In the genomic region with DNA sequence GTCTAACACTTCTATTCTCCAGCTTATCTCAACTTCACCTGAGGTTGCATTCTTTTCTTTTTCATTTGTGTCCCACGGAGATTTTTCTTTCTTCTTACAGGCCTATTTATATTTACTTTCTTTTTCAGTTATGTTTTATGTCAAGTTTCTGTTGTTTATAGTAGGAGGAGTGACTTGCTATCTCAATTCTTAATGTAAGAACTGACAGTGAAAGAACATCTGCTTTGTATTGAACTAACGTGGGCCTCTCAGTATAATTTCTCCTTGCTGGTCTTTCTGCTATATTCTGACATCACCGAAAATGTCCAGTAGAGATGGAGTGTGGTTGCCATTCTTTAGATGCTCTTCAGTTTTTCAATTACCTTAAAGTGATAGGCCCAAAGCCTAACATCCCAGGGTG, we compare ENCODE assay signal across 10 cellular contexts.
DNase-seq lines count a peak whose midpoint lies in the region; ATAC-seq lines count a peak whose summit lies in the region.
"Had no signal": no experiment of that assay in that cellular context is flagged by ENCODE, and none has a peak within 500 bp of the region (broad histone marks: within the 10 kb centered on the region; RNA-seq: fewer than 3 reads in every experiment).

No MANE protein-coding gene starts in this region.

- H3K27ac ChIP-seq in ACC112 (ENCODE audit: low read depth, low read length) = no peak overlapping the region

- no peaks in the 10 kb centered on the region for H3K79me2 ChIP-seq in ACC112 (ENCODE audit: control insufficient read depth, insufficient read depth, low read length, unreplicated experiment)

- peak; percentile 74 for ATAC-seq in GM19328 (IDR thresholded peaks at IDR 0.05; ENCODE audit: unreplicated experiment)
- peak; percentile 75 for ATAC-seq in HG02678 (IDR thresholded peaks at IDR 0.05; ENCODE audit: unreplicated experiment)
- ATAC-seq in HG03469 (IDR thresholded peaks at IDR 0.05; ENCODE audit: unreplicated experiment) = peak; percentile 68

- no peaks in the 10 kb centered on the region for H3K9me3 Mint-ChIP-seq in activated naive CD4-positive, alpha-beta T cell treated with anti-CD3 and anti-CD28 coated beads, Interleukin-2, amount 10 ng/mL, durations not matched to agents 7 days and 5 days

- no peak overlapping the region for H3K4me3 ChIP-seq in ACC112 (ENCODE audit: low read depth, low read length)

- no peaks in the 10 kb centered on the region for H3K36me3 Mint-ChIP-seq in activated naive CD4-positive, alpha-beta T cell treated with anti-CD3 and anti-CD28 coated beads, Interleukin-2, amount 10 ng/mL, durations not matched to agents 7 days and 5 days
- H3K36me3 Mint-ChIP-seq: activated naive CD8-positive, alpha-beta T cell had no signal

- H3K4me3 Mint-ChIP-seq in activated naive CD4-positive, alpha-beta T cell treated with anti-CD3 and anti-CD28 coated beads, Interleukin-2, amount 10 ng/mL, durations not matched to agents 7 days and 5 days = no peak overlapping the region
- H3K4me3 Mint-ChIP-seq: activated naive CD8-positive, alpha-beta T cell had no signal

- CTCF ChIA-PET in activated naive CD4-positive, alpha-beta T cell treated with anti-CD3 and anti-CD28 coated beads, Interleukin-2, amount 10 ng/mL, durations not matched to agents 7 days and 5 days (lab: Charles Lee) = interaction anchor here (0.9 to 1.6 kb wide), 2 partner anchors 420 to 629 kb away, joined by 3 to 4 read pairs; no protein-coding TSS in a partner anchor

- peak overlapping the region; percentile 4 for H2AFZ ChIP-seq in ACC112 (ENCODE audit: low read length, unreplicated experiment)

- H3K4me1 Mint-ChIP-seq in activated naive CD4-positive, alpha-beta T cell treated with anti-CD3 and anti-CD28 coated beads, Interleukin-2, amount 10 ng/mL, durations not matched to agents 7 days and 5 days = no peaks in the 10 kb centered on the region

- no peaks in the 10 kb centered on the region for H3K36me3 ChIP-seq in ACC112 (ENCODE audit: insufficient read depth, low read length)

- H3K27me3 Mint-ChIP-seq in activated naive CD4-positive, alpha-beta T cell treated with anti-CD3 and anti-CD28 coated beads, Interleukin-2, amount 10 ng/mL, durations not matched to agents 7 days and 5 days = no peaks in the 10 kb centered on the region

- H3K4me1 ChIP-seq in ACC112 (ENCODE audit: control insufficient read depth, insufficient read depth, low read length, unreplicated experiment) = peaks cover 3% of the 10 kb centered on the region

- no peak overlapping the region for H3K27ac Mint-ChIP-seq in activated naive CD4-positive, alpha-beta T cell treated with anti-CD3 and anti-CD28 coated beads, Interleukin-2, amount 10 ng/mL, durations not matched to agents 7 days and 5 days
- H3K27ac Mint-ChIP-seq: activated naive CD8-positive, alpha-beta T cell had no signal

- H3K27me3 ChIP-seq in ACC112 (ENCODE audit: insufficient read depth, low read length) = no peaks in the 10 kb centered on the region

- DNase-seq in DMS 273 (lab: John Stamatoyannopoulos, UW; ENCODE audit: unreplicated experiment) (no peak), NCI-H524 treated with DMSO at 0.1 percent for 48 hours (lab: John Stamatoyannopoulos, UW) (no peak), hippocampal formation (lab: John Stamatoyannopoulos, UW) (no peak)
- no peak for DNase-seq in activated naive CD4-positive, alpha-beta T cell treated with anti-CD3 and anti-CD28 coated beads, Interleukin-2, amount 10 ng/mL, durations not matched to agents 7 days and 5 days
- DNase-seq: NCI-H146 had no signal
